22 cellular contexts compared by ENCODE assay signal in the genomic region with DNA sequence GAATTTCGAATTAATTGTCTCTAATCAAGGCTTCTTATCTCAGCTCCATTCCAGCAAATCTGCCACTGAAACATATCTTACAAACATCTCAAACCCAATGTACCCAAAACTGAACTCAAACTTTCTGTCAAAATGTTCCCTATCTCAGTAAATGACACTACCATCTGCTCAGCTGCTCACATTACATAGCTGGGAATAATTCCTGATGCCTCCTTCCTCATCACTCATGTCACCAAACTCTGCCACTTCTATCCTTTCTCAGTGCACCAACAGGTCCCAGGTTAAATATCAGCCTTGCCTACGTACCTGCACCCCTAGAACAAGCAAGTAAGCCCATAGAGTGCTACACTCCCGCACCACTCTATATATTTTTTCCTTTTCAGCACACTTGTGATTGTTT. TPM values are rescaled to one million over a fixed set of nuclear protein-coding genes. Genes with fewer than 3 reads are reported as not detected.
DNase-seq lines count a peak whose midpoint lies in the region; ATAC-seq, FAIRE-seq and TF ChIP-seq lines count a peak whose summit lies in the region.
"Had no signal": no experiment of that assay in that cellular context is flagged by ENCODE, and none has a peak within 500 bp of the region (broad histone marks: within the 10 kb centered on the region; RNA-seq: fewer than 3 reads in every experiment).

No MANE protein-coding gene starts in this region.

- H3K79me2 ChIP-seq in OCI-LY7 (ENCODE audit: insufficient read depth, low read depth, low read length), result peaks cover 100% of the 10 kb centered on the region

- FAIRE-seq in RCC 7860 (lab: Jason Lieb, UNC), result no peak
- FAIRE-seq: A549, D721Med, GM12878, H54 had no signal

- H3K36me3 ChIP-seq in OCI-LY7 (ENCODE audit: insufficient read depth, low read length) (peaks cover 89% of the 10 kb centered on the region), neutrophil (peaks cover 6% of the 10 kb centered on the region)

- no peak overlapping the region for H2AFZ ChIP-seq in OCI-LY7 (ENCODE audit: low read length)
- H2AFZ ChIP-seq: GM23338 had no signal

- H3K9me2 ChIP-seq in OCI-LY7 (ENCODE audit: insufficient read depth, low read length), result no peaks in the 10 kb centered on the region

- H4K20me1 ChIP-seq in OCI-LY7 (ENCODE audit: insufficient read depth, low read length), result peaks cover 28% of the 10 kb centered on the region

- H3K4me2 ChIP-seq in OCI-LY7 (ENCODE audit: low read length), result peak overlapping the region; percentile 14; the same call in 1 of the 2 replicates
- H3K4me2 ChIP-seq: A549, GM23338 had no signal

- peak; percentile 5 for DNase-seq in DMS 273 (lab: John Stamatoyannopoulos, UW; ENCODE audit: unreplicated experiment)
- no peak for DNase-seq in DMS 273 treated with DMSO at 0.1 percent for 48 hours (lab: John Stamatoyannopoulos, UW)
- no peak for DNase-seq in OCI-LY7 (ENCODE audit: low spot score)
- DNase-seq in retina, result no peak
- no peak for DNase-seq in RCC 7860 (ENCODE audit: low spot score)
- DNase-seq: AML-193; Caco-2; CD4-positive, alpha-beta T cell; DMS79 treated with DMSO at 0.1 percent for 48 hours; EL; HCEC 1CT; HFFc6 had no signal

- H3K4me1 ChIP-seq in OCI-LY7 (ENCODE audit: insufficient read depth, low read length, poor library complexity, severe bottlenecking) (peaks cover 83% of the 10 kb centered on the region), neutrophil (ENCODE audit: control insufficient read depth in 1 of 2, insufficient read depth in 1 of 2, low read depth in 1 of 2, low read length in 1 of 2) (peaks cover 32 to 34% of the 10 kb centered on the region in 2 experiments)
- H3K4me1 ChIP-seq: Caco-2 had no signal

- no TSS peak for BruUV-seq in OCI-LY7 (replicated peaks; lab: Mats Ljungman, UMichigan)

- no peaks in the 10 kb centered on the region for H3K27me3 ChIP-seq in neutrophil

- intact Hi-C loops in OCI-LY7 (cut with micrococcal nuclease; ENCODE audit: unreplicated experiment), result no loop called here

- CTCF ChIA-PET in OCI-LY7 (lab: Charles Lee; ENCODE audit: unreplicated experiment), result no interaction called here

- TF ChIP-seq CTCF in OCI-LY7 (conservative IDR thresholded peaks at IDR 0.05; ENCODE audit: low read length), result no peak
- no peak for TF ChIP-seq CTCF in neutrophil (IDR thresholded peaks at IDR 0.05)

- no peaks in the 10 kb centered on the region for H3K9me3 ChIP-seq in OCI-LY7 (ENCODE audit: low read length)
- no peaks in the 10 kb centered on the region for H3K9me3 ChIP-seq in neutrophil
- H3K9me3 ChIP-seq: A549, Caco-2 had no signal

- POLR2A ChIA-PET in OCI-LY7 (lab: Charles Lee), result interaction anchor here (0.6 to 3.1 kb wide), 8 partner anchors 8 to 1604 kb away, joined by 3 to 15 read pairs (median 4); a partner anchor contains a TSS

- ATAC-seq in GM21360 (IDR thresholded peaks at IDR 0.05; ENCODE audit: unreplicated experiment), result no peak
- ATAC-seq: A549, GM12878, GM23338 had no signal

- H3K27ac ChIP-seq in OCI-LY7 (ENCODE audit: low read depth, low read length, poor library complexity, severe bottlenecking) (no peak overlapping the region), neutrophil (peak overlapping the region; percentile 9)
- H3K27ac ChIP-seq: 22Rv1, A549, C4-2B, HL-60 had no signal

- no peak overlapping the region for H3K4me3 ChIP-seq in OCI-LY7 (ENCODE audit: low read depth, low read length, poor library complexity, severe bottlenecking)
- H3K4me3 ChIP-seq in neutrophil (ENCODE audit: low read depth in 1 of 2, low read length in 1 of 2), result no peak overlapping the region
- H3K4me3 ChIP-seq: A549, GM12878, GM23338 had no signal

RNA-seq across cellular contexts. Expression of a gene that starts 12.4 kb away (rescaled TPM):
- total RNA-seq in OCI-LY7 (2014; rRNA removed; shearing (Covaris generic)), result 51.1 and 56.6 TPM in 2 replicates
- 68.7 and 75.7 TPM in 2 replicates for total RNA-seq in OCI-LY7 (2022)
